Comparison of ENCODE assay signal across 23 cellular contexts in the genomic region with DNA sequence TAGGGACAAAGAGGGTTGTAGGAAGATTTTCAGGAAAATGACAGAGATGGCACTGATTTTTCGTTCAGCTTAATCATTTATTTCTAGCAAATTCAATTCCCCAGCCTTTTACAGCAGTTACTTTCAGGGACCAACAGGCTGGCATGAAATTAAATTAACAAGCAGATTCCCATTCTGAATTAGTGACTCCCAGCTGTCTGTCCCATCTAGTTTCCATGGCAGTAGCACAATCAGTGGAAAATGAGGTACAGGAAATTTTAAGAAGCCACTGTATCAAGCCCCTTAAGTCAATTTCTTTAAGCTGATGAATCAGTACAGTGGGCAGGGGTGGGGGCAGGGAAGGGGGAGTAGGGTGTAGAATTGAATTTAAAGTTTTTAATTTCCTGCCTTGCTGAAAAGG.
"Had no signal": no experiment of that assay in that cellular context is flagged by ENCODE, and none has a peak within 500 bp of the region (broad histone marks: within the 10 kb centered on the region; RNA-seq: fewer than 3 reads in every experiment).

No MANE protein-coding gene starts in this region.

- H3K4me1 ChIP-seq: foreskin keratinocyte, left ventricle myocardium inferior, lower lobe of right lung, right atrium auricular region, testis, upper lobe of right lung, vagina had no signal

- H3K9me3 Mint-ChIP-seq: endodermal cell; immature natural killer cell; memory B cell; mesothelial cell of epicardium; natural killer cell; neural crest cell; stimulated activated naive CD8-positive, alpha-beta T cell treated with anti-CD3 and anti-CD28 coated beads, Interleukin-15, amount 100 ng/mL, for 72 hours had no signal

- H3K36me3 Mint-ChIP-seq: immature natural killer cell; memory B cell; mesothelial cell of epicardium; natural killer cell; stimulated activated naive B cell treated with anti-CD40 and anti-IgM and Interleukin-4, amounts not matched to agents 10 μg/mL and 1 μg/mL and 100 μg/mL, for 72 hours had no signal

- H3K9me3 ChIP-seq: left ventricle myocardium inferior, lower lobe of right lung, right atrium auricular region, sigmoid colon, testis, tibial nerve, upper lobe of right lung, vagina had no signal

- H3K36me3 ChIP-seq: left ventricle myocardium inferior, lower lobe of right lung, right atrium auricular region, sigmoid colon, tibial nerve, upper lobe of right lung, vagina had no signal

- H3K4me3 ChIP-seq: left ventricle myocardium inferior, lower lobe of right lung, right atrium auricular region, sigmoid colon, skin epidermis, testis, tibial nerve, upper lobe of right lung, vagina had no signal

- DNase-seq: effector CD4-positive, alpha-beta T cell; endodermal cell; erythroblast; foreskin keratinocyte; immature natural killer cell; left ventricle myocardium inferior; lower lobe of right lung; natural killer cell; posterior cingulate gyrus; sigmoid colon; stimulated activated CD4-positive, alpha-beta T cell treated with anti-CD3 and anti-CD28 coated beads, Interleukin-2, amount 100 ng/mL, for 24 hours; stimulated activated CD4-positive, alpha-beta T cell treated with anti-CD3 and anti-CD28 coated beads, Interleukin-4, amount 100 ng/mL, for 4 hours; stimulated activated naive B cell treated with anti-CD40 and anti-IgM and Interleukin-4, amounts not matched to agents 10 μg/mL and 1 μg/mL and 100 μg/mL, for 72 hours; stimulated activated naive CD8-positive, alpha-beta T cell treated with anti-CD3 and anti-CD28 coated beads, Interleukin-15, amount 100 ng/mL, for 72 hours; testis; upper lobe of right lung had no signal

- H3K4me3 Mint-ChIP-seq: endodermal cell; immature natural killer cell; memory B cell; mesothelial cell of epicardium; natural killer cell; neural crest cell; stimulated activated naive B cell treated with anti-CD40 and anti-IgM and Interleukin-4, amounts not matched to agents 10 μg/mL and 1 μg/mL and 100 μg/mL, for 72 hours; stimulated activated naive CD8-positive, alpha-beta T cell treated with anti-CD3 and anti-CD28 coated beads, Interleukin-15, amount 100 ng/mL, for 72 hours had no signal

- H3K27me3 ChIP-seq: right atrium auricular region, sigmoid colon, testis, upper lobe of right lung, vagina had no signal

- H3K27ac ChIP-seq: foreskin keratinocyte, left ventricle myocardium inferior, lower lobe of right lung, right atrium auricular region, sigmoid colon, skin epidermis, testis, tibial nerve, upper lobe of right lung, vagina had no signal

- ATAC-seq: foreskin keratinocyte; lower lobe of right lung; natural killer cell; stimulated activated naive B cell treated with anti-CD40 and anti-IgM and Interleukin-4, amounts not matched to agents 10 μg/mL and 1 μg/mL and 100 μg/mL, for 72 hours; stimulated activated naive CD8-positive, alpha-beta T cell treated with anti-CD3 and anti-CD28 coated beads, Interleukin-15, amount 100 ng/mL, for 72 hours; upper lobe of right lung had no signal

- H3K4me1 Mint-ChIP-seq: memory B cell had no signal

- H3K27ac Mint-ChIP-seq: endodermal cell; immature natural killer cell; memory B cell; mesothelial cell of epicardium; natural killer cell; stimulated activated naive B cell treated with anti-CD40 and anti-IgM and Interleukin-4, amounts not matched to agents 10 μg/mL and 1 μg/mL and 100 μg/mL, for 72 hours; stimulated activated naive CD8-positive, alpha-beta T cell treated with anti-CD3 and anti-CD28 coated beads, Interleukin-15, amount 100 ng/mL, for 72 hours had no signal
